Comparison of ENCODE assay signal across 11 cellular contexts in genomic region chr4:26346203-26346620, GRCh38. TPM values are rescaled to one million over a fixed set of nuclear protein-coding genes. Genes with fewer than 3 reads are reported as not detected.
DNase-seq lines count a peak whose midpoint lies in the region; ATAC-seq lines count a peak whose summit lies in the region.
"Had no signal": no experiment of that assay in that cellular context is flagged by ENCODE, and none has a peak within 500 bp of the region (broad histone marks: within the 10 kb centered on the region; RNA-seq: fewer than 3 reads in every experiment).

No MANE protein-coding gene starts in this region.

- ATAC-seq in effector memory CD8-positive, alpha-beta T cell (replicated peaks) = peak; percentile 84
- ATAC-seq in HG03045 (IDR thresholded peaks at IDR 0.05; ENCODE audit: unreplicated experiment) (no peak), GM19023 (IDR thresholded peaks at IDR 0.05; ENCODE audit: unreplicated experiment) (no peak), GM19351 (IDR thresholded peaks at IDR 0.05; ENCODE audit: unreplicated experiment) (no peak)
- ATAC-seq: CD8-positive, alpha-beta T cell had no signal

- peak overlapping the region; percentile 26 to 58 for H3K27ac Mint-ChIP-seq in effector memory CD8-positive, alpha-beta T cell
- H3K27ac Mint-ChIP-seq: CD8-positive, alpha-beta T cell had no signal

- H3K79me2 ChIP-seq in mesendoderm (ENCODE audit: control insufficient read depth, insufficient read depth, low read length) = peaks cover 69% of the 10 kb centered on the region

- no peaks in the 10 kb centered on the region for H3K36me3 ChIP-seq in mesendoderm (ENCODE audit: control insufficient read depth, insufficient read depth, low read length)

- H2BK15ac ChIP-seq in mesendoderm (replicated peaks; ENCODE audit: low read depth) = no peak overlapping the region

- H3K36me3 Mint-ChIP-seq in effector memory CD8-positive, alpha-beta T cell (ENCODE audit: insufficient read depth) = peaks cover 3% of the 10 kb centered on the region

- H4K5ac ChIP-seq in mesendoderm (ENCODE audit: low read length) = no peak overlapping the region

- peaks cover 2% of the 10 kb centered on the region for H3K4me1 ChIP-seq in mesendoderm (ENCODE audit: control insufficient read depth, low read depth, low read length)

- H2BK120ac ChIP-seq in mesendoderm (ENCODE audit: low read depth, low read length) = no peak overlapping the region

- no peaks in the 10 kb centered on the region for H3K9me3 Mint-ChIP-seq in effector memory CD8-positive, alpha-beta T cell
- H3K9me3 Mint-ChIP-seq: CD8-positive, alpha-beta T cell had no signal

- H3K4me3 Mint-ChIP-seq in effector memory CD8-positive, alpha-beta T cell = peak overlapping the region in 1 of 2 donors; percentile 2
- H3K4me3 Mint-ChIP-seq: CD8-positive, alpha-beta T cell had no signal

- H3K56ac ChIP-seq in mesendoderm (ENCODE audit: low read length) = no peak overlapping the region

- no peak overlapping the region for H3K4me2 ChIP-seq in mesendoderm (ENCODE audit: low read length)

- H3K27ac ChIP-seq in mesendoderm (ENCODE audit: low read depth, low read length) = no peak overlapping the region

- WGBS in mesendoderm (ENCODE audit: extremely low coverage, insufficient coverage, low lambda C conversion rate) = no CpG with 5 or more reads among the region's 6 CpGs

- H3K4me3 ChIP-seq in mesendoderm (ENCODE audit: low read length) = no peak overlapping the region

- H3K23ac ChIP-seq in mesendoderm (ENCODE audit: low read length) = no peak overlapping the region

- no peak overlapping the region for H4K8ac ChIP-seq in mesendoderm (ENCODE audit: low read depth, low read length)

- H3K27me3 Mint-ChIP-seq in effector memory CD8-positive, alpha-beta T cell = no peaks in the 10 kb centered on the region

- DNase-seq in AG08395 (ENCODE audit: low spot score) (peak; percentile 26), NCI-H226 (peak; percentile 75), mesendoderm (peak; percentile 57), RKO (ENCODE audit: low spot score) (no peak)
- no peak for DNase-seq in effector memory CD8-positive, alpha-beta T cell
- DNase-seq: activated CD4-positive, alpha-beta T cell treated with anti-CD3 and anti-CD28 coated beads, Interleukin-2, amount 50 U/mL, for 1 hour; CD8-positive, alpha-beta T cell; GOT3 had no signal

- H3K4me1 Mint-ChIP-seq in effector memory CD8-positive, alpha-beta T cell (ENCODE audit: low read depth in 2 of 2) = peaks cover 40 to 57% of the 10 kb centered on the region in 2 donors

- no peak overlapping the region for H3K4ac ChIP-seq in mesendoderm (ENCODE audit: low read depth, low read length)

- peaks cover 8% of the 10 kb centered on the region for H3K79me1 ChIP-seq in mesendoderm (ENCODE audit: low read length)

- no peak overlapping the region for H2BK5ac ChIP-seq in mesendoderm (ENCODE audit: low read length)

- no peak overlapping the region for H2AK5ac ChIP-seq in mesendoderm (ENCODE audit: low read length)

- no peak overlapping the region for H3K18ac ChIP-seq in mesendoderm (ENCODE audit: low read length)

- no peak overlapping the region for H3K9ac ChIP-seq in mesendoderm (ENCODE audit: low read length)

- no peaks in the 10 kb centered on the region for H3K27me3 ChIP-seq in mesendoderm (ENCODE audit: insufficient read depth, low read length, poor library complexity)

RNA-seq across cellular contexts. Expression of gene RBPJ, which starts 25.4 kb away (rescaled TPM):
- 77.2 TPM for polyA plus RNA-seq in mesendoderm (2013, experiment 1 of 2)
- polyA plus RNA-seq in mesendoderm (2013, experiment 2 of 2) = 77.5 TPM

Comparison
In these comparisons a context has a peak if more than half of its experiments do, and no peak if none do; other contexts are left out.
1. DNase-seq: peak in AG08395 (single experiment), NCI-H226 (single experiment) and mesendoderm (single experiment); none in effector memory CD8-positive, alpha-beta T cell (0 of 3) and RKO (single experiment).